ENCODE assay signal across 8 cellular contexts in the genomic region with DNA sequence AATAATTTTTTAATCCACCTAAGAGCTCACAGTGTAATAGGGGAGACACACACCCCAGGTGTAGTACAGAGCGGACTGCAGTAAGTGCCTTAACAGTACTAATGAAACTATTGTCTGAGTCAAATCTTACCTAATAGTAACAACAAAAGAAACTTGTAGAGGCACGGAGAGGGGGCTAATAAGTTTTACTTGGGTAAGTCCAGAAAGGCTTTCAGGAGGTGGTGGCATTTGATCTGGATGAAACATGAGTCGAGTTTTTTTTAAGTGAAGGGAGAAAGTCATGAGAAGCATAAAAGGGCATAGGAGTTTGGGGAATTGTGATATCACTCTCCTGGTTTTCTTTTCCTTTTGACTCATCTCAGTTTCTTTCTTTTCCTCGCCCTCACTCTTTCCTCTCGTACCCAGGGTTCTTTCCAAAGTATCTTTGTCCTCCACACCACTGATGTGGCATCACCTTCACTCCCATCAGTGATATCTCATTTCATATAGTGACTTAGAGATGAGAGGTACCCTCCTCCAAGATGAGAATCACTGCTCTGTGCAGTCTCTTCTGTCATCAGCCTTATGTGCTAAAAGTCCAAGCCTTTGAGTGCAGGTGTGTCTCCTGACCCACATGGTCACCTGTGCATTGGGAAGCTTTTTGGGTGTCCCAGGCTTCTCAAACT. TPM values are rescaled to one million over a fixed set of nuclear protein-coding genes. Genes with fewer than 3 reads are reported as not detected.
DNase-seq lines count a peak whose midpoint lies in the region; ATAC-seq and TF ChIP-seq lines count a peak whose summit lies in the region.

No MANE protein-coding gene starts in this region.

- CTCF ChIA-PET in RWPE1 (lab: Yijun Ruan, JAX): interaction anchor here (0.6 kb wide), 1 partner anchor 87 kb away, joined by 3 read pairs; no protein-coding TSS in a partner anchor

- peaks cover 6 to 14% of the 10 kb centered on the region in 2 donors for H3K36me3 Mint-ChIP-seq in activated T-cell treated with anti-CD3 and anti-CD28 coated beads, Interleukin-2, amount 50 U/mL, for 72 hours (ENCODE audit: insufficient read depth in 2 of 2)

- H3K27me3 ChIP-seq in iPS-18a (ENCODE audit: control insufficient read depth, insufficient read depth, low read length) (no peaks in the 10 kb centered on the region), tibial artery (no peaks in the 10 kb centered on the region)

- TF ChIP-seq CTCF in RWPE1 (conservative IDR thresholded peaks at IDR 0.05; ENCODE audit: low read depth) (no peak), tibial artery (IDR thresholded peaks at IDR 0.05) (no peak)

- H3K9me3 ChIP-seq in iPS-18a (ENCODE audit: control insufficient read depth, low read depth, low read length): peaks cover 5% of the 10 kb centered on the region
- no peaks in the 10 kb centered on the region for H3K9me3 ChIP-seq in tibial artery

- intact Hi-C loops in tibial artery (cut with DNase I; ENCODE audit: low total_unique reads): no loop called here

- H3K27me3 Mint-ChIP-seq in activated T-cell treated with anti-CD3 and anti-CD28 coated beads, Interleukin-2, amount 50 U/mL, for 72 hours (ENCODE audit: low read depth): peaks cover 36% of the 10 kb centered on the region

- peaks cover 38% of the 10 kb centered on the region for H3K4me1 Mint-ChIP-seq in activated T-cell treated with anti-CD3 and anti-CD28 coated beads, Interleukin-2, amount 50 U/mL, for 72 hours (ENCODE audit: low read depth)

- H3K4me1 ChIP-seq in iPS-18a (ENCODE audit: control insufficient read depth, low read depth, low read length): peaks cover 11% of the 10 kb centered on the region
- peaks cover 0 to 54% (median 30%) of the 10 kb centered on the region in 4 donors for H3K4me1 ChIP-seq in tibial artery

- no peak overlapping the region for H3K27ac Mint-ChIP-seq in activated T-cell treated with anti-CD3 and anti-CD28 coated beads, Interleukin-2, amount 50 U/mL, for 72 hours

- DNase-seq in activated T-cell treated with anti-CD3 and anti-CD28 coated beads, Interleukin-2, amount 50 U/mL, for 72 hours: no peak
- DNase-seq in activated T-cell treated with anti-CD3 and anti-CD28 coated beads for 4 hours (no peak), RWPE1 (ENCODE audit: low spot score) (no peak), tibial artery (no peak), iPS-NIHi11 (ENCODE audit: low spot score) (no peak), NCI-H2029 (lab: John Stamatoyannopoulos, UW) (no peak), NAMALWA (ENCODE audit: low spot score) (no peak)

- H3K4me3 ChIP-seq in iPS-18a (ENCODE audit: low read length) (peak overlapping the region; percentile 97), tibial artery (peak overlapping the region; percentile 79 to 100)

- H3K9me3 Mint-ChIP-seq in activated T-cell treated with anti-CD3 and anti-CD28 coated beads, Interleukin-2, amount 50 U/mL, for 72 hours: peaks cover 2 to 3% of the 10 kb centered on the region in 2 donors

- H3K9ac ChIP-seq in iPS-18a (ENCODE audit: low read length): peak overlapping the region; percentile 94

- peak overlapping the region; percentile 87 to 88 for H3K4me3 Mint-ChIP-seq in activated T-cell treated with anti-CD3 and anti-CD28 coated beads, Interleukin-2, amount 50 U/mL, for 72 hours

- POLR2A ChIA-PET in RWPE1 (lab: Yijun Ruan, JAX; ENCODE audit: low non-redundant PET): interaction anchor here (0.7 kb wide), 1 partner anchor 26 kb away, joined by 3 read pairs; no protein-coding TSS in a partner anchor

- ATAC-seq in activated T-cell treated with anti-CD3 and anti-CD28 coated beads, Interleukin-2, amount 50 U/mL, for 72 hours (replicated peaks in 1 of 2): peak; percentile 19 to 21

- H3K36me3 ChIP-seq in iPS-18a (ENCODE audit: control insufficient read depth, low read depth, low read length) (peaks cover 19% of the 10 kb centered on the region), tibial artery (peaks cover 7 to 15% (median 9%) of the 10 kb centered on the region in 3 donors)

- peak overlapping the region; percentile 97 for H3K27ac ChIP-seq in RWPE1
- no peak overlapping the region for H3K27ac ChIP-seq in iPS-18a (ENCODE audit: low read length)
- H3K27ac ChIP-seq in tibial artery: peak overlapping the region; percentile 96 to 100

RNA-seq across cellular contexts. Expression of a gene that starts 2.0 kb away (rescaled TPM):
- total RNA-seq in activated T-cell treated with anti-CD3 and anti-CD28 coated beads, Interleukin-2, amount 50 U/mL, for 72 hours: 10 to 100 TPM; 62.3 to 73.0 TPM
